ENCODE assay signal across 20 cellular contexts in genomic region chr12:75477137-75477536, GRCh38. TPM values are rescaled to one million over a fixed set of nuclear protein-coding genes. Genes with fewer than 3 reads are reported as not detected.
DNase-seq lines count a peak whose midpoint lies in the region; ATAC-seq, FAIRE-seq and TF ChIP-seq lines count a peak whose summit lies in the region.
"Had no signal": no experiment of that assay in that cellular context is flagged by ENCODE, and none has a peak within 500 bp of the region (broad histone marks: within the 10 kb centered on the region; RNA-seq: fewer than 3 reads in every experiment).

No MANE protein-coding gene starts in this region.

- H3F3A ChIP-seq in MM.1S (ENCODE audit: insufficient read depth, low read length) = peaks cover 19% of the 10 kb centered on the region

- no peaks in the 10 kb centered on the region for H4K20me1 ChIP-seq in MM.1S (ENCODE audit: insufficient read depth, low read length)
- H4K20me1 ChIP-seq: BLaER1 had no signal

- no peak for TF ChIP-seq CTCF in MM.1S (IDR thresholded peaks at IDR 0.05; ENCODE audit: low read length)

- H3K27ac Mint-ChIP-seq in activated naive CD4-positive, alpha-beta T cell treated with anti-CD3 and anti-CD28 coated beads for 36 hours = no peak overlapping the region
- H3K27ac Mint-ChIP-seq in activated naive CD8-positive, alpha-beta T cell treated with anti-CD3 and anti-CD28 coated beads for 36 hours = peak overlapping the region; percentile 4
- H3K27ac Mint-ChIP-seq in stimulated activated naive CD8-positive, alpha-beta T cell treated with anti-CD3 and anti-CD28 coated beads, Interleukin-15, Interleukin-2, amounts not matched to agents 100 ng/mL and 50 ng/mL, for 24 hours = peak overlapping the region; percentile 82

- ATAC-seq in HG02852 (IDR thresholded peaks at IDR 0.05; ENCODE audit: unreplicated experiment) = no peak
- ATAC-seq: activated CD8-positive, alpha-beta memory T cell treated with anti-CD3 and anti-CD28 coated beads, Interleukin-2, amount 10 ng/mL, durations not matched to agents 7 days and 5 days had no signal

- intact Hi-C loops in activated naive CD4-positive, alpha-beta T cell treated with anti-CD3 and anti-CD28 coated beads for 36 hours (cut with micrococcal nuclease) = no loop called here

- DNase-seq in activated naive CD4-positive, alpha-beta T cell treated with anti-CD3 and anti-CD28 coated beads for 36 hours = peak; percentile 17
- no peak for DNase-seq in activated naive CD4-positive, alpha-beta T cell treated with anti-CD3 and anti-CD28 coated beads, Interleukin-2, amount 50 U/mL, for 16 hours
- DNase-seq in GM18507 (ENCODE audit: extremely low spot score, insufficient read length, low read depth) (no peak), MM.1S (no peak)
- DNase-seq in activated naive CD8-positive, alpha-beta T cell treated with anti-CD3 and anti-CD28 coated beads for 36 hours = no peak
- DNase-seq: ACHN; activated CD4-positive, alpha-beta T cell treated with anti-CD3 and anti-CD28 coated beads for 4 hours; activated CD8-positive, alpha-beta memory T cell treated with anti-CD3 and anti-CD28 coated beads, Interleukin-2, amount 10 ng/mL, durations not matched to agents 7 days and 5 days; brain microvascular endothelial cell; DND-41; KG1; left ventricle myocardium inferior; NCI-H1417; NCI-H2081 treated with DMSO at 0.1 percent for 48 hours; tibial artery had no signal

- no peak overlapping the region for H3K4me3 ChIP-seq in MM.1S (ENCODE audit: low read length)
- H3K4me3 ChIP-seq: BLaER1, left ventricle myocardium inferior, SK-N-MC, tibial artery had no signal

- no peaks in the 10 kb centered on the region for H3K9me3 Mint-ChIP-seq in activated naive CD4-positive, alpha-beta T cell treated with anti-CD3 and anti-CD28 coated beads for 36 hours
- no peaks in the 10 kb centered on the region for H3K9me3 Mint-ChIP-seq in activated naive CD8-positive, alpha-beta T cell treated with anti-CD3 and anti-CD28 coated beads for 36 hours
- H3K9me3 Mint-ChIP-seq in stimulated activated naive CD8-positive, alpha-beta T cell treated with anti-CD3 and anti-CD28 coated beads, Interleukin-15, Interleukin-2, amounts not matched to agents 100 ng/mL and 50 ng/mL, for 24 hours = no peaks in the 10 kb centered on the region

- H3K9me2 ChIP-seq in MM.1S (replicated peaks; ENCODE audit: insufficient read depth, low read length) = no peaks in the 10 kb centered on the region

- no peaks in the 10 kb centered on the region for H3K36me3 ChIP-seq in MM.1S (replicated peaks; ENCODE audit: insufficient read depth, low read length)
- H3K36me3 ChIP-seq: BLaER1, left ventricle myocardium inferior, tibial artery had no signal

- H3K4me1 ChIP-seq in MM.1S (ENCODE audit: low read length) = peaks cover 13% of the 10 kb centered on the region

- H3K4me1 Mint-ChIP-seq in activated naive CD4-positive, alpha-beta T cell treated with anti-CD3 and anti-CD28 coated beads for 36 hours (ENCODE audit: low read depth) = peaks cover 53% of the 10 kb centered on the region
- H3K4me1 Mint-ChIP-seq in activated naive CD8-positive, alpha-beta T cell treated with anti-CD3 and anti-CD28 coated beads for 36 hours = peaks cover 49% of the 10 kb centered on the region
- H3K4me1 Mint-ChIP-seq in stimulated activated naive CD8-positive, alpha-beta T cell treated with anti-CD3 and anti-CD28 coated beads, Interleukin-15, Interleukin-2, amounts not matched to agents 100 ng/mL and 50 ng/mL, for 24 hours (ENCODE audit: low read depth) = peaks cover 65% of the 10 kb centered on the region

- H3K27me3 Mint-ChIP-seq in activated naive CD4-positive, alpha-beta T cell treated with anti-CD3 and anti-CD28 coated beads for 36 hours (ENCODE audit: low read depth) = no peaks in the 10 kb centered on the region
- H3K27me3 Mint-ChIP-seq in activated naive CD8-positive, alpha-beta T cell treated with anti-CD3 and anti-CD28 coated beads for 36 hours = peaks cover 4% of the 10 kb centered on the region
- H3K27me3 Mint-ChIP-seq in stimulated activated naive CD8-positive, alpha-beta T cell treated with anti-CD3 and anti-CD28 coated beads, Interleukin-15, Interleukin-2, amounts not matched to agents 100 ng/mL and 50 ng/mL, for 24 hours = no peaks in the 10 kb centered on the region

- no peak overlapping the region for H2AFZ ChIP-seq in MM.1S (ENCODE audit: low read length)

- H3K27ac ChIP-seq in MM.1S (ENCODE audit: low read length) = no peak overlapping the region
- H3K27ac ChIP-seq: BLaER1, brain microvascular endothelial cell, left ventricle myocardium inferior, tibial artery had no signal

- no peaks in the 10 kb centered on the region for H3K27me3 ChIP-seq in MM.1S (replicated peaks; ENCODE audit: insufficient read depth, low read length)
- H3K27me3 ChIP-seq: BLaER1, brain microvascular endothelial cell, tibial artery had no signal

- peak; percentile 59 for FAIRE-seq in GM18507 (lab: Jason Lieb, UNC)
- FAIRE-seq: islet of Langerhans had no signal

- H3K9me3 ChIP-seq in MM.1S (replicated peaks; ENCODE audit: insufficient read depth, low read length) = no peaks in the 10 kb centered on the region
- H3K9me3 ChIP-seq: BLaER1, left ventricle myocardium inferior, tibial artery had no signal

- no peak overlapping the region for H3K4me2 ChIP-seq in MM.1S (ENCODE audit: low read depth, low read length)
- H3K4me2 ChIP-seq: BLaER1 had no signal

- H3K36me3 Mint-ChIP-seq in activated naive CD4-positive, alpha-beta T cell treated with anti-CD3 and anti-CD28 coated beads for 36 hours (ENCODE audit: low read depth) = no peaks in the 10 kb centered on the region
- no peaks in the 10 kb centered on the region for H3K36me3 Mint-ChIP-seq in activated naive CD8-positive, alpha-beta T cell treated with anti-CD3 and anti-CD28 coated beads for 36 hours
- H3K36me3 Mint-ChIP-seq in stimulated activated naive CD8-positive, alpha-beta T cell treated with anti-CD3 and anti-CD28 coated beads, Interleukin-15, Interleukin-2, amounts not matched to agents 100 ng/mL and 50 ng/mL, for 24 hours (ENCODE audit: low read depth) = peaks cover 4% of the 10 kb centered on the region

- no peak overlapping the region for H3K4me3 Mint-ChIP-seq in activated naive CD4-positive, alpha-beta T cell treated with anti-CD3 and anti-CD28 coated beads for 36 hours
- no peak overlapping the region for H3K4me3 Mint-ChIP-seq in activated naive CD8-positive, alpha-beta T cell treated with anti-CD3 and anti-CD28 coated beads for 36 hours
- H3K4me3 Mint-ChIP-seq in stimulated activated naive CD8-positive, alpha-beta T cell treated with anti-CD3 and anti-CD28 coated beads, Interleukin-15, Interleukin-2, amounts not matched to agents 100 ng/mL and 50 ng/mL, for 24 hours = peak overlapping the region; percentile 35
- H3K4me3 Mint-ChIP-seq: activated CD8-positive, alpha-beta memory T cell treated with anti-CD3 and anti-CD28 coated beads, Interleukin-2, amount 10 ng/mL, durations not matched to agents 7 days and 5 days had no signal

- 0 out of 2 replicates have a peak, but pooled peaks cover 6% of the 10 kb centered on the region for H3K79me2 ChIP-seq in MM.1S (ENCODE audit: low read length)

- H3K9ac ChIP-seq in MM.1S (ENCODE audit: low read length) = no peak overlapping the region
- H3K9ac ChIP-seq: BLaER1 had no signal

- CTCF ChIA-PET in activated naive CD4-positive, alpha-beta T cell treated with anti-CD3 and anti-CD28 coated beads for 36 hours (lab: Charles Lee) = interaction anchor here (0.6 to 1.1 kb wide), 3 partner anchors 8 to 135 kb away, joined by 3 to 5 read pairs (median 3); partner anchors contain the start of gene GLIPR1L2

RNA-seq across cellular contexts. Expression of gene GLIPR1, which starts 3.4 kb away (rescaled TPM):
- 1 to 10 TPM; 1.3 to 1.5 TPM for total RNA-seq in activated naive CD4-positive, alpha-beta T cell treated with anti-CD3 and anti-CD28 coated beads for 36 hours
- total RNA-seq in activated naive CD8-positive, alpha-beta T cell treated with anti-CD3 and anti-CD28 coated beads for 36 hours = 10 to 100 TPM; 19.7 to 25.7 TPM

RNA-seq across cellular contexts. Expression of gene KRR1, which starts 34.3 kb away (rescaled TPM):
- total RNA-seq in activated naive CD4-positive, alpha-beta T cell treated with anti-CD3 and anti-CD28 coated beads for 36 hours = 10 to 100 TPM; 81.1 to 83.9 TPM
- total RNA-seq in activated naive CD8-positive, alpha-beta T cell treated with anti-CD3 and anti-CD28 coated beads for 36 hours = 100 to 1,000 TPM; 146 to 155 TPM

Comparison
In these comparisons a context has a peak if more than half of its experiments do, and no peak if none do; other contexts are left out.
1. RNA of gene GLIPR1, which starts 3.4 kb away (total RNA-seq): 19.7 to 25.7 TPM in activated naive CD8-positive, alpha-beta T cell treated with anti-CD3 and anti-CD28 coated beads for 36 hours; 1.3 to 1.5 TPM in activated naive CD4-positive, alpha-beta T cell treated with anti-CD3 and anti-CD28 coated beads for 36 hours; every median in the first group is over 4 times any median in the second.